ENCODE assay signal across 6 cellular contexts in genomic region chr11:67014343-67014742, GRCh38. TPM values are rescaled to one million over a fixed set of nuclear protein-coding genes. Genes with fewer than 3 reads are reported as not detected.
"Had no signal": no experiment of that assay in that cellular context is flagged by ENCODE, and none has a peak within 500 bp of the region (broad histone marks: within the 10 kb centered on the region; RNA-seq: fewer than 3 reads in every experiment).

No MANE protein-coding gene starts in this region.

- H3K9ac ChIP-seq: GM23248 had no signal

- H3K9me3 Mint-ChIP-seq: H9 had no signal

- H3K27ac ChIP-seq: GM23248 had no signal

- H3K4me3 ChIP-seq: GM23248 had no signal

- DNase-seq: GM23248, GOT3, H9, HCEC 1CT, IMR-90 had no signal

- H3K4me3 Mint-ChIP-seq: H9 had no signal

- H2AFZ ChIP-seq: GM23248 had no signal

RNA-seq across cellular contexts. Expression of gene SYT12, which starts 8.6 kb away (rescaled TPM):
- total RNA-seq: H4 had no signal

RNA-seq across cellular contexts. Expression of gene C11orf86, which starts 39.2 kb away (rescaled TPM):
- total RNA-seq: GM23248, H4, H9, IMR-90 had no signal

RNA-seq across cellular contexts. Expression of gene RHOD, which starts 42.3 kb away (rescaled TPM):
- total RNA-seq: H4 had no signal
